In genomic region chr10:6406220-6407033, GRCh38 we compare ENCODE assay signal across 8 cellular contexts.
DNase-seq lines count a peak whose midpoint lies in the region; ATAC-seq and TF ChIP-seq lines count a peak whose summit lies in the region.

No MANE protein-coding gene starts in this region.

- H3K27me3 ChIP-seq in esophagus squamous epithelium (peaks cover 0 to 19% (median 0%) of the 10 kb centered on the region in 4 donors), upper lobe of right lung (no peaks in the 10 kb centered on the region)

- 39 to 54% methylated on average over 10 of the region's 10 CpGs for WGBS in esophagus squamous epithelium, 2 donors

- no peaks in the 10 kb centered on the region for H3K36me3 ChIP-seq in esophagus squamous epithelium
- H3K36me3 ChIP-seq in upper lobe of right lung: no peaks in the 10 kb centered on the region

- peaks cover 5 to 25% (median 15%) of the 10 kb centered on the region in 3 donors for H3K4me1 ChIP-seq in esophagus squamous epithelium
- H3K4me1 ChIP-seq in upper lobe of right lung: peaks cover 17% of the 10 kb centered on the region

- no peak for ATAC-seq in T-cell (replicated peaks in 1 of 4)
- ATAC-seq in upper lobe of right lung: no peak

- H3K27ac ChIP-seq in esophagus squamous epithelium (no peak overlapping the region), upper lobe of right lung (no peak overlapping the region)

- POLR2A ChIA-PET in T-cell (lab: Charles Lee): interaction anchor here (0.5 to 1.0 kb wide), 5 partner anchors 60 to 316 kb away, joined by 3 to 4 read pairs (median 3); no protein-coding TSS in a partner anchor

- DNase-seq in AG08396 (ENCODE audit: low spot score): peak; percentile 35
- peak in 8 of 34 experiments; percentile 8 to 33 (median 20) for DNase-seq in T-cell
- DNase-seq in esophagus squamous epithelium (lab: John Stamatoyannopoulos, UW): no peak
- no peak for DNase-seq in upper lobe of right lung
- no peak for DNase-seq in NCI-H128 (lab: John Stamatoyannopoulos, UW; ENCODE audit: unreplicated experiment)
- DNase-seq in NCI-H2171 treated with DMSO at 0.1 percent for 48 hours (lab: John Stamatoyannopoulos, UW): no peak
- DNase-seq in HK-2 (ENCODE audit: unreplicated experiment): no peak

- peaks cover 48 to 53% (median 53%) of the 10 kb centered on the region in 3 donors for H3K4me1 Mint-ChIP-seq in T-cell

- no peaks in the 10 kb centered on the region for H3K36me3 Mint-ChIP-seq in T-cell

- CTCF ChIA-PET in T-cell (lab: Charles Lee): interaction anchor here (0.5 to 1.8 kb wide), 31 partner anchors 9 to 472 kb away, joined by 3 to 15 read pairs (median 3); partner anchors contain the start of gene PFKFB3 (in 1 of the 2)

- H3K4me3 Mint-ChIP-seq in T-cell: peak overlapping the region in 2 of 3 donors; percentile 7 to 47

- H3K4me3 ChIP-seq in GM12875 (ENCODE audit: low read depth, low read length): no peak overlapping the region
- no peak overlapping the region for H3K4me3 ChIP-seq in esophagus squamous epithelium
- no peak overlapping the region for H3K4me3 ChIP-seq in upper lobe of right lung

- TF ChIP-seq CTCF in GM12875 (IDR thresholded peaks at IDR 0.05; ENCODE audit: borderline replicate concordance, insufficient read depth, low read depth, low read length) (peak; percentile 21; the same call in 1 of the 2 replicates), esophagus squamous epithelium (IDR thresholded peaks at IDR 0.05) (peak in 5 of 6 experiments; percentile 36 to 61 (median 37)), upper lobe of right lung (IDR thresholded peaks at IDR 0.05) (peak; percentile 44)

- intact Hi-C loops in esophagus squamous epithelium (cut with DNase I): no loop called here
- intact Hi-C loops in upper lobe of right lung (cut with DNase I): loop anchor here (5.0 kb wide), 1 partner anchor 294 kb away; no protein-coding TSS in a partner anchor

- H3K27me3 Mint-ChIP-seq in T-cell: peaks cover 0 to 4% of the 10 kb centered on the region in 2 donors

- no peak for TF ChIP-seq POLR2A in esophagus squamous epithelium (IDR thresholded peaks at IDR 0.05)

- H3K9me3 Mint-ChIP-seq in T-cell: no peaks in the 10 kb centered on the region

- H3K9me3 ChIP-seq in esophagus squamous epithelium: no peaks in the 10 kb centered on the region
- H3K9me3 ChIP-seq in upper lobe of right lung: no peaks in the 10 kb centered on the region

- peak overlapping the region; percentile 22 to 45 for H3K27ac Mint-ChIP-seq in T-cell
